In the genomic region with DNA sequence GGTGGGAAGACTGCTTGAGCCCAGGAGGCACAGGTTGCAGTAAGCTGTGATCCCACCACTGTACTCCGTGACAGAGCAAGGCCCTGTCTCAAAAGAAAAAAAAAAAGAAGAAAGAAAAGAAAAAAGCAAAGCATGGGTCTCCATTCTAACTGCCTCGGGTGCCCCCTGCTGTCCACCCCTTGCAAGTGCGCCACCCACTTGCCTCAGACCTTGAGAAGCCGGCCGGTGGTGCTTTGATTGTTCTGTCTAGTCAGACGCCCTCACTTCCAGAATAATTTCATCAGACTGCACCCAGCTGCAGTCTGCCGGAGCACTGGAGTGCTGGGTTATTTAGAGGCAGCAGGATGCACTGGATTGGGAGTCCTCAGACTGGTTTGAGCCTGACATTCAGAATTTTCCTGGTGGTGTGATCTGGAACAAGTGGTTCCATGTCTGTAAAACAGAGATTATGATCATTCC, we compare ENCODE assay signal across 1 cellular context.
TF ChIP-seq lines count a peak whose summit lies in the region.

No MANE protein-coding gene starts in this region.

TF ChIP-seq in K562, 482 proteins besides CTCF, POLR2A, EP300 and RAD21 (continued from another document):
- peak; percentile 40; the same call in 1 of the 2 replicates for TF ChIP-seq MYC (IDR thresholded peaks at IDR 0.05; ENCODE audit: low read depth, low read length)
- no peak for TF ChIP-seq MYC (CRISPR knock-in tag; IDR thresholded peaks at IDR 0.05; ENCODE audit: borderline replicate concordance, low read depth)
- peak; percentile 21; the same call in 1 of the 2 replicates for TF ChIP-seq CTBP1 (IDR thresholded peaks at IDR 0.05; ENCODE audit: borderline replicate concordance)
- peak; percentile 79 for TF ChIP-seq SMC3 (conservative IDR thresholded peaks at IDR 0.05; ENCODE audit: insufficient read depth, low read depth, low read length)
- peak; percentile 87; the same call in 1 of the 2 replicates for TF ChIP-seq EZH2 (IDR thresholded peaks at IDR 0.05; ENCODE audit: borderline replicate concordance, low read depth, low read length)
- TF ChIP-seq JUND (IDR thresholded peaks at IDR 0.05; ENCODE audit: borderline replicate concordance, low read depth, low read length): 0 out of 2 replicates have a peak, but pooled peaks have one; percentile 4
- TF ChIP-seq JUND (tag; IDR thresholded peaks at IDR 0.05; ENCODE audit: borderline replicate concordance, low read depth, low read length): no peak
- TF ChIP-seq, protein P1, sequence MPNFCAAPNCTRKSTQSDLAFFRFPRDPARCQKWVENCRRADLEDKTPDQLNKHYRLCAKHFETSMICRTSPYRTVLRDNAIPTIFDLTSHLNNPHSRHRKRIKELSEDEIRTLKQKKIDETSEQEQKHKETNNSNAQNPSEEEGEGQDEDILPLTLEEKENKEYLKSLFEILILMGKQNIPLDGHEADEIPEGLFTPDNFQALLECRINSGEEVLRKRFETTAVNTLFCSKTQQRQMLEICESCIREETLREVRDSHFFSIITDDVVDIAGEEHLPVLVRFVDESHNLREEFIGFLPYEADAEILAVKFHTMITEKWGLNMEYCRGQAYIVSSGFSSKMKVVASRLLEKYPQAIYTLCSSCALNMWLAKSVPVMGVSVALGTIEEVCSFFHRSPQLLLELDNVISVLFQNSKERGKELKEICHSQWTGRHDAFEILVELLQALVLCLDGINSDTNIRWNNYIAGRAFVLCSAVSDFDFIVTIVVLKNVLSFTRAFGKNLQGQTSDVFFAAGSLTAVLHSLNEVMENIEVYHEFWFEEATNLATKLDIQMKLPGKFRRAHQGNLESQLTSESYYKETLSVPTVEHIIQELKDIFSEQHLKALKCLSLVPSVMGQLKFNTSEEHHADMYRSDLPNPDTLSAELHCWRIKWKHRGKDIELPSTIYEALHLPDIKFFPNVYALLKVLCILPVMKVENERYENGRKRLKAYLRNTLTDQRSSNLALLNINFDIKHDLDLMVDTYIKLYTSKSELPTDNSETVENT (CRISPR knock-in tag; IDR thresholded peaks at IDR 0.05): no peak
- TF ChIP-seq SOX6 (IDR thresholded peaks at IDR 0.05): 0 out of 2 replicates have a peak, but pooled peaks have one; percentile 12
- peak; percentile 43; the same call in 1 of the 2 replicates for TF ChIP-seq KLF16 (IDR thresholded peaks at IDR 0.05)
- TF ChIP-seq, protein P2, sequence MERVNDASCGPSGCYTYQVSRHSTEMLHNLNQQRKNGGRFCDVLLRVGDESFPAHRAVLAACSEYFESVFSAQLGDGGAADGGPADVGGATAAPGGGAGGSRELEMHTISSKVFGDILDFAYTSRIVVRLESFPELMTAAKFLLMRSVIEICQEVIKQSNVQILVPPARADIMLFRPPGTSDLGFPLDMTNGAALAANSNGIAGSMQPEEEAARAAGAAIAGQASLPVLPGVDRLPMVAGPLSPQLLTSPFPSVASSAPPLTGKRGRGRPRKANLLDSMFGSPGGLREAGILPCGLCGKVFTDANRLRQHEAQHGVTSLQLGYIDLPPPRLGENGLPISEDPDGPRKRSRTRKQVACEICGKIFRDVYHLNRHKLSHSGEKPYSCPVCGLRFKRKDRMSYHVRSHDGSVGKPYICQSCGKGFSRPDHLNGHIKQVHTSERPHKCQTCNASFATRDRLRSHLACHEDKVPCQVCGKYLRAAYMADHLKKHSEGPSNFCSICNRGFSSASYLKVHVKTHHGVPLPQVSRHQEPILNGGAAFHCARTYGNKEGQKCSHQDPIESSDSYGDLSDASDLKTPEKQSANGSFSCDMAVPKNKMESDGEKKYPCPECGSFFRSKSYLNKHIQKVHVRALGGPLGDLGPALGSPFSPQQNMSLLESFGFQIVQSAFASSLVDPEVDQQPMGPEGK (CRISPR knock-in tag; IDR thresholded peaks at IDR 0.05; ENCODE audit: borderline replicate concordance): no peak
- TF ChIP-seq MAFF (IDR thresholded peaks at IDR 0.05; ENCODE audit: low read length): no peak
- TF ChIP-seq, protein P3, sequence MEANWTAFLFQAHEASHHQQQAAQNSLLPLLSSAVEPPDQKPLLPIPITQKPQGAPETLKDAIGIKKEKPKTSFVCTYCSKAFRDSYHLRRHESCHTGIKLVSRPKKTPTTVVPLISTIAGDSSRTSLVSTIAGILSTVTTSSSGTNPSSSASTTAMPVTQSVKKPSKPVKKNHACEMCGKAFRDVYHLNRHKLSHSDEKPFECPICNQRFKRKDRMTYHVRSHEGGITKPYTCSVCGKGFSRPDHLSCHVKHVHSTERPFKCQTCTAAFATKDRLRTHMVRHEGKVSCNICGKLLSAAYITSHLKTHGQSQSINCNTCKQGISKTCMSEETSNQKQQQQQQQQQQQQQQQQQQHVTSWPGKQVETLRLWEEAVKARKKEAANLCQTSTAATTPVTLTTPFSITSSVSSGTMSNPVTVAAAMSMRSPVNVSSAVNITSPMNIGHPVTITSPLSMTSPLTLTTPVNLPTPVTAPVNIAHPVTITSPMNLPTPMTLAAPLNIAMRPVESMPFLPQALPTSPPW (CRISPR knock-in tag; IDR thresholded peaks at IDR 0.05): peak; percentile 49
